In the genomic region with DNA sequence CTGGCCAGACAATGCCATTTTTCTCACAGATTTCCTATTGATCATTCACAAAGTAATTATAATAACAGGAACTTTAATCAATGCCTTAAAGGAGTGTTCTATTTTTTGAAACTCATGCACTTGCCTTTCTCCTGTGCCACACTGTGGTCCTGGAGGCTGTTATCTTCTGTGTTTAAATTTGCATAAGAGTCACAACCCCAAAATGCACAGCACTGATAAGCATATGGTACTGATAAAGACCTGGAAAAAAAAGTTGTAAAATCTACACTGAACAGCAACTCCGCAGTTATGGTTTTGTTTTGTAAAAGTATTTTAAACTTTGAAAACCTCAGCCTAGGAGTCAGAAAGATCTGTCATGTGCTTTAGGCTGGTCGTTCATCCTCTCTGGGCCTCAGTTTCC, we compare ENCODE assay signal across 1 cellular context.
TF ChIP-seq lines count a peak whose summit lies in the region.

No MANE protein-coding gene starts in this region.

TF ChIP-seq in K562, 482 proteins besides CTCF, POLR2A, EP300 and RAD21 (continued from another document and continues in another):
- TF ChIP-seq CBX2 (IDR thresholded peaks at IDR 0.05; ENCODE audit: insufficient read depth, low read length, poor library complexity, severe bottlenecking), result no peak
- TF ChIP-seq SAFB2 (IDR thresholded peaks at IDR 0.05; ENCODE audit: borderline replicate concordance, low read depth, low read length, severe bottlenecking), result no peak
- no peak for TF ChIP-seq HLTF (IDR thresholded peaks at IDR 0.05)
- TF ChIP-seq NR2C1 (IDR thresholded peaks at IDR 0.05), result 0 out of 2 replicates have a peak, but pooled peaks have one; percentile 24
- TF ChIP-seq NR2C1 (tag; IDR thresholded peaks at IDR 0.05), result no peak
- no peak for TF ChIP-seq CBX5 (IDR thresholded peaks at IDR 0.05; ENCODE audit: borderline replicate concordance, low read depth)
- no peak for TF ChIP-seq TRIM28 (IDR thresholded peaks at IDR 0.05)
- TF ChIP-seq FOXO4 (CRISPR knock-in tag; IDR thresholded peaks at IDR 0.05), result no peak
- TF ChIP-seq ZNF124 (CRISPR knock-in tag; IDR thresholded peaks at IDR 0.05), result no peak
- no peak for TF ChIP-seq ZBTB1 (CRISPR knock-in tag; IDR thresholded peaks at IDR 0.05; ENCODE audit: borderline replicate concordance, low read depth)
- TF ChIP-seq NFXL1 (CRISPR knock-in tag; IDR thresholded peaks at IDR 0.05), result no peak
- no peak for TF ChIP-seq HMG20A (CRISPR knock-in tag; conservative IDR thresholded peaks at IDR 0.05)
- TF ChIP-seq KLF13 (tag; IDR thresholded peaks at IDR 0.05; ENCODE audit: borderline replicate concordance, low read depth), result no peak
- TF ChIP-seq DPF2 (IDR thresholded peaks at IDR 0.05), result peak; percentile 93
- TF ChIP-seq MTA3 (IDR thresholded peaks at IDR 0.05; ENCODE audit: borderline replicate concordance), result no peak
- peak; percentile 57 for TF ChIP-seq HDAC3 (IDR thresholded peaks at IDR 0.05; ENCODE audit: borderline replicate concordance, partially characterized antibody)
- TF ChIP-seq ZNF717 (CRISPR knock-in tag; IDR thresholded peaks at IDR 0.05), result no peak
- TF ChIP-seq ATF4 (CRISPR knock-in tag; IDR thresholded peaks at IDR 0.05), result 0 out of 2 replicates have a peak, but pooled peaks have one; percentile 37
- no peak for TF ChIP-seq ZNF75A (CRISPR knock-in tag; IDR thresholded peaks at IDR 0.05)
- TF ChIP-seq ZNF165 (CRISPR knock-in tag; IDR thresholded peaks at IDR 0.05; ENCODE audit: borderline replicate concordance), result no peak
- no peak for TF ChIP-seq ZNF707 (CRISPR knock-in tag; conservative IDR thresholded peaks at IDR 0.05)
- TF ChIP-seq BCOR (IDR thresholded peaks at IDR 0.05), result peak; percentile 14; the same call in 1 of the 2 replicates
- no peak; the same call in 1 of the 2 replicates for TF ChIP-seq HMBOX1 (IDR thresholded peaks at IDR 0.05)
- TF ChIP-seq, protein P1, sequence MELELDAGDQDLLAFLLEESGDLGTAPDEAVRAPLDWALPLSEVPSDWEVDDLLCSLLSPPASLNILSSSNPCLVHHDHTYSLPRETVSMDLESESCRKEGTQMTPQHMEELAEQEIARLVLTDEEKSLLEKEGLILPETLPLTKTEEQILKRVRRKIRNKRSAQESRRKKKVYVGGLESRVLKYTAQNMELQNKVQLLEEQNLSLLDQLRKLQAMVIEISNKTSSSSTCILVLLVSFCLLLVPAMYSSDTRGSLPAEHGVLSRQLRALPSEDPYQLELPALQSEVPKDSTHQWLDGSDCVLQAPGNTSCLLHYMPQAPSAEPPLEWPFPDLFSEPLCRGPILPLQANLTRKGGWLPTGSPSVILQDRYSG (tag; conservative IDR thresholded peaks at IDR 0.05; ENCODE audit: low read depth), result no peak
- no peak for TF ChIP-seq ZNF583 (CRISPR knock-in tag; IDR thresholded peaks at IDR 0.05)
- TF ChIP-seq KLF16 (IDR thresholded peaks at IDR 0.05), result peak; percentile 88
- TF ChIP-seq HDAC1 (IDR thresholded peaks at IDR 0.05), result peak in 1 of 2 experiments; percentile 55; a peak in 2 of 4 replicates
- TF ChIP-seq, protein P2, sequence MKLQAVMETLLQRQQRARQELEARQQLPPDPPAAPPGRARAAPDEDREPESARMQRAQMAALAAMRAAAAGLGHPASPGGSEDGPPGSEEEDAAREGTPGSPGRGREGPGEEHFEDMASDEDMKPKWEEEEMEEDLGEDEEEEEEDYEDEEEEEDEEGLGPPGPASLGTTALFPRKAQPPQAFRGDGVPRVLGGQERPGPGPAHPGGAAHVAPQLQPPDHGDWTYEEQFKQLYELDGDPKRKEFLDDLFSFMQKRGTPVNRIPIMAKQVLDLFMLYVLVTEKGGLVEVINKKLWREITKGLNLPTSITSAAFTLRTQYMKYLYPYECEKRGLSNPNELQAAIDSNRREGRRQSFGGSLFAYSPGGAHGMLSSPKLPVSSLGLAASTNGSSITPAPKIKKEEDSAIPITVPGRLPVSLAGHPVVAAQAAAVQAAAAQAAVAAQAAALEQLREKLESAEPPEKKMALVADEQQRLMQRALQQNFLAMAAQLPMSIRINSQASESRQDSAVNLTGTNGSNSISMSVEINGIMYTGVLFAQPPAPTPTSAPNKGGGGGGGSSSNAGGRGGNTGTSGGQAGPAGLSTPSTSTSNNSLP (IDR thresholded peaks at IDR 0.05; ENCODE audit: borderline replicate concordance, low read depth, low read length), result no peak; the same call in 1 of the 2 replicates
- no peak for TF ChIP-seq THRB (CRISPR knock-in tag; conservative IDR thresholded peaks at IDR 0.05)
- TF ChIP-seq, protein P3, sequence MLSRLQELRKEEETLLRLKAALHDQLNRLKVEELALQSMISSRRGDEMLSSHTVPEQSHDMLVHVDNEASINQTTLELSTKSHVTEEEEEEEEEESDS (CRISPR knock-in tag; IDR thresholded peaks at IDR 0.05), result no peak
- no peak for TF ChIP-seq ESRRB (CRISPR knock-in tag; IDR thresholded peaks at IDR 0.05; ENCODE audit: borderline replicate concordance)
- no peak for TF ChIP-seq ZNF280B (CRISPR knock-in tag; IDR thresholded peaks at IDR 0.05)
- no peak for TF ChIP-seq HBP1 (CRISPR knock-in tag; IDR thresholded peaks at IDR 0.05)
- TF ChIP-seq NEUROD1 (IDR thresholded peaks at IDR 0.05; ENCODE audit: borderline replicate concordance, low read depth, low read length, partially characterized antibody), result no peak
- TF ChIP-seq ZMIZ1 (IDR thresholded peaks at IDR 0.05; ENCODE audit: low read depth in 2 of 2, low read length in 2 of 2), result peak in 1 of 2 experiments; percentile 73; a peak in 1 of 4 replicates
- no peak for TF ChIP-seq ELF4 (CRISPR knock-in tag; IDR thresholded peaks at IDR 0.05)
- TF ChIP-seq NCOA1 (IDR thresholded peaks at IDR 0.05; ENCODE audit: low read depth), result 0 out of 2 replicates have a peak, but pooled peaks have one; percentile 26
- no peak for TF ChIP-seq ZFPM2 (CRISPR knock-in tag; IDR thresholded peaks at IDR 0.05)
- TF ChIP-seq MYBL2 (IDR thresholded peaks at IDR 0.05; ENCODE audit: low read depth), result peak; percentile 48; the same call in 1 of the 2 replicates
- TF ChIP-seq MYBL2 (CRISPR knock-in tag; IDR thresholded peaks at IDR 0.05; ENCODE audit: borderline replicate concordance), result no peak
- TF ChIP-seq, protein P4, sequence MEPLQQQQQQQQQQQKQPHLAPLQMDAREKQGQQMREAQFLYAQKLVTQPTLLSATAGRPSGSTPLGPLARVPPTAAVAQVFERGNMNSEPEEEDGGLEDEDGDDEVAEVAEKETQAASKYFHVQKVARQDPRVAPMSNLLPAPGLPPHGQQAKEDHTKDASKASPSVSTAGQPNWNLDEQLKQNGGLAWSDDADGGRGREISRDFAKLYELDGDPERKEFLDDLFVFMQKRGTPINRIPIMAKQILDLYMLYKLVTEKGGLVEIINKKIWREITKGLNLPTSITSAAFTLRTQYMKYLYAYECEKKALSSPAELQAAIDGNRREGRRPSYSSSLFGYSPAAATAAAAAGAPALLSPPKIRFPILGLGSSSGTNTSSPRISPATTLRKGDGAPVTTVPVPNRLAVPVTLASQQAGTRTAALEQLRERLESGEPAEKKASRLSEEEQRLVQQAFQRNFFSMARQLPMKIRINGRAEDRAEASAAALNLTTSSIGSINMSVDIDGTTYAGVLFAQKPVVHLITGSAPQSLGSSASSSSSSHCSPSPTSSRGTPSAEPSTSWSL (CRISPR knock-in tag; IDR thresholded peaks at IDR 0.05; ENCODE audit: borderline replicate concordance), result no peak
- TF ChIP-seq ZNF766 (CRISPR knock-in tag; conservative IDR thresholded peaks at IDR 0.05), result peak; percentile 81
- no peak for TF ChIP-seq ZNF77 (CRISPR knock-in tag; IDR thresholded peaks at IDR 0.05)
- TF ChIP-seq ETS2 (tag; IDR thresholded peaks at IDR 0.05; ENCODE audit: borderline replicate concordance, poor library complexity, severe bottlenecking), result no peak
- TF ChIP-seq SMARCE1 (IDR thresholded peaks at IDR 0.05), result peak; percentile 93
- no peak for TF ChIP-seq ZNF561 (CRISPR knock-in tag; conservative IDR thresholded peaks at IDR 0.05)
- TF ChIP-seq ZNF239 (CRISPR knock-in tag; IDR thresholded peaks at IDR 0.05), result peak; percentile 60
